14 cellular contexts compared by ENCODE assay signal in the genomic region with DNA sequence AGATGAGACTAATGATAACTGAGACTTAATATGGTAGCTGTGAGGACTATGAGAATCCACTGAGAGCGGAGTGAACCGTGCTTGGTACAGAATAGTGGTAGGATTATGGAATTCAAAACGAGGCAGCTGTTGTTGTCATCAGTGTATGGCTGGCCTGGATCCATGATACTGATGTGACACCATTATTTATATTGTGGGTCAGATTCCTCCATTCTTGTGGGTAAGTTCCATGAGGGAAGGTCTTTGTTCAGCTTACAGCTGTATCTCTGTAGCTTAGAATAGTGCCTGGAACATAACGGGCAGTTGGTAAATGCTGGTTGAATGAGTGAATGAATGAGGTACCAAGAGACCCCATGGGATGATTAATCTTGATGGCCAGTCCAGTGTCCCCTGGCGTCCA.
"Had no signal": no experiment of that assay in that cellular context is flagged by ENCODE, and none has a peak within 500 bp of the region (broad histone marks: within the 10 kb centered on the region; RNA-seq: fewer than 3 reads in every experiment).

No MANE protein-coding gene starts in this region.

- DNase-seq: activated CD4-positive, alpha-beta memory T cell treated with anti-CD3 and anti-CD28 coated beads, Interleukin-2, amount 10 ng/mL, durations not matched to agents 7 days and 5 days; activated CD4-positive, alpha-beta T cell treated with anti-CD3 and anti-CD28 coated beads for 4 hours; activated CD8-positive, alpha-beta memory T cell treated with anti-CD3 and anti-CD28 coated beads, Interleukin-2, amount 50 U/mL, for 4 hours; activated effector memory CD4-positive, alpha-beta T cell treated with anti-CD3 and anti-CD28 coated beads, Interleukin-2, amount 50 U/mL, for 16 hours; activated T-cell treated with anti-CD3 and anti-CD28 coated beads, Interleukin-2, amount 50 U/mL, for 48 hours; adrenal gland; cortex of kidney; effector CD8-positive, alpha-beta T cell; heart left ventricle; naive thymus-derived CD4-positive, alpha-beta T cell; ovary; stimulated activated CD4-positive, alpha-beta T cell treated with anti-CD3 and anti-CD28 coated beads, Interleukin-2, amount 100 ng/mL, for 48 hours; T-helper 17 cell had no signal

- H3K27me3 ChIP-seq: adrenal gland, heart left ventricle, ovary had no signal

- H3K4me3 ChIP-seq: adrenal gland, heart left ventricle, lung, ovary had no signal

- H3K27ac ChIP-seq: adrenal gland, ovary had no signal

- H3K9me3 ChIP-seq: adrenal gland, heart left ventricle, ovary had no signal

- H3K36me3 ChIP-seq: adrenal gland, heart left ventricle, ovary had no signal
